11 cellular contexts compared by ENCODE assay signal in genomic region chr7:128833939-128834310, GRCh38. TPM values are rescaled to one million over a fixed set of nuclear protein-coding genes. Genes with fewer than 3 reads are reported as not detected.
A peak's percentile ranks its signal among the peaks of the same experiment; 100 is the strongest.
DNase-seq lines count a peak whose midpoint lies in the region; ATAC-seq and TF ChIP-seq lines count a peak whose summit lies in the region.
"Had no signal": no experiment of that assay in that cellular context is flagged by ENCODE, and none has a peak within 500 bp of the region (broad histone marks: within the 10 kb centered on the region; RNA-seq: fewer than 3 reads in every experiment).

No MANE protein-coding gene starts in this region.

- CTCF ChIA-PET in BJ (lab: Yijun Ruan, JAX), result interaction anchor here (0.6 to 4.2 kb wide), 3 partner anchors 8 to 770 kb away, joined by 3 to 30 read pairs (median 9); no protein-coding TSS in a partner anchor

- peak overlapping the region; percentile 97 for H3K4me3 ChIP-seq in BJ (ENCODE audit: low read depth, low read length)
- H3K4me3 ChIP-seq in WI38 (ENCODE audit: low read depth, low read length), result peak overlapping the region; percentile 96
- peak overlapping the region; percentile 84 for H3K4me3 ChIP-seq in retinal pigment epithelial cell (ENCODE audit: low read length)
- H3K4me3 ChIP-seq: upper lobe of left lung had no signal

- peaks cover 34% of the 10 kb centered on the region for H3K36me3 ChIP-seq in BJ (ENCODE audit: control insufficient read depth, insufficient read depth, low read length)
- H3K36me3 ChIP-seq: upper lobe of left lung had no signal

- POLR2A ChIA-PET in BJ (lab: Charles Lee), result interaction anchor here (1.0 kb wide), 1 partner anchor 42 kb away, joined by 3 read pairs; no protein-coding TSS in a partner anchor

- TF ChIP-seq CTCF in BJ (IDR thresholded peaks at IDR 0.05; ENCODE audit: insufficient read depth, low read depth, low read length) (no peak), WI38 (IDR thresholded peaks at IDR 0.05; ENCODE audit: low read depth, low read length) (no peak), retinal pigment epithelial cell (conservative IDR thresholded peaks at IDR 0.05; ENCODE audit: low read depth, low read length) (no peak)

- H3K27me3 ChIP-seq in BJ (ENCODE audit: control insufficient read depth, insufficient read depth, low read length), result no peaks in the 10 kb centered on the region

- DNase-seq in BJ (ENCODE audit: low read depth) (no peak), fibroblast of the conjunctiva (ENCODE audit: low read depth) (peak; percentile 43), retinal pigment epithelial cell (ENCODE audit: low read depth) (no peak), middle frontal gyrus (ENCODE audit: extremely low spot score, low spot score) (no peak)
- DNase-seq in stimulated activated CD4-positive, alpha-beta T cell treated with anti-CD3 and anti-CD28 coated beads, Interleukin-4, amount 100 ng/mL, for 1 hour, result no peak
- DNase-seq: stimulated activated CD4-positive, alpha-beta T cell treated with anti-CD3 and anti-CD28 coated beads, Interleukin-4, amount 100 ng/mL, for 4 hours had no signal

- ATAC-seq in HG02642 (IDR thresholded peaks at IDR 0.05; ENCODE audit: poor library complexity, unreplicated experiment) (no peak), HG03196 (IDR thresholded peaks at IDR 0.05; ENCODE audit: unreplicated experiment) (no peak)

RNA-seq across cellular contexts. Expression of gene FLNC, which starts 3.7 kb away (rescaled TPM):
- 24.6 and 58.6 TPM in 2 replicates for polyA plus RNA-seq in BJ (2011; rRNA removed)
- polyA minus RNA-seq in BJ (2011; rRNA and poly(A)+ RNA removed), result 174 and 276 TPM in 2 replicates
- polyA plus RNA-seq: CD14-positive monocyte had no signal

RNA-seq across cellular contexts. Expression of gene ATP6V1F, which starts 28.7 kb away (rescaled TPM):
- 192 and 198 TPM in 2 replicates for polyA plus RNA-seq in BJ (2011; rRNA removed)
- polyA minus RNA-seq in BJ (2011; rRNA and poly(A)+ RNA removed), result 38.3 and 44.2 TPM in 2 replicates

RNA-seq across cellular contexts. Expression of gene CCDC136, which starts 42.2 kb away (rescaled TPM):
- 13.1 and 13.2 TPM in 2 replicates for polyA plus RNA-seq in BJ (2011; rRNA removed)
- 6.9 and 12.5 TPM in 2 replicates for polyA minus RNA-seq in BJ (2011; rRNA and poly(A)+ RNA removed)

RNA-seq across cellular contexts. Expression of gene OPN1SW, which starts 58.3 kb away (rescaled TPM):
- not detected in 2 replicates for polyA plus RNA-seq in BJ (2011; rRNA removed)
- polyA minus RNA-seq in BJ (2011; rRNA and poly(A)+ RNA removed), result not detected in 2 replicates
- polyA plus RNA-seq: CD14-positive monocyte had no signal
